Comparison of ENCODE assay signal across 1 cellular context in the genomic region with DNA sequence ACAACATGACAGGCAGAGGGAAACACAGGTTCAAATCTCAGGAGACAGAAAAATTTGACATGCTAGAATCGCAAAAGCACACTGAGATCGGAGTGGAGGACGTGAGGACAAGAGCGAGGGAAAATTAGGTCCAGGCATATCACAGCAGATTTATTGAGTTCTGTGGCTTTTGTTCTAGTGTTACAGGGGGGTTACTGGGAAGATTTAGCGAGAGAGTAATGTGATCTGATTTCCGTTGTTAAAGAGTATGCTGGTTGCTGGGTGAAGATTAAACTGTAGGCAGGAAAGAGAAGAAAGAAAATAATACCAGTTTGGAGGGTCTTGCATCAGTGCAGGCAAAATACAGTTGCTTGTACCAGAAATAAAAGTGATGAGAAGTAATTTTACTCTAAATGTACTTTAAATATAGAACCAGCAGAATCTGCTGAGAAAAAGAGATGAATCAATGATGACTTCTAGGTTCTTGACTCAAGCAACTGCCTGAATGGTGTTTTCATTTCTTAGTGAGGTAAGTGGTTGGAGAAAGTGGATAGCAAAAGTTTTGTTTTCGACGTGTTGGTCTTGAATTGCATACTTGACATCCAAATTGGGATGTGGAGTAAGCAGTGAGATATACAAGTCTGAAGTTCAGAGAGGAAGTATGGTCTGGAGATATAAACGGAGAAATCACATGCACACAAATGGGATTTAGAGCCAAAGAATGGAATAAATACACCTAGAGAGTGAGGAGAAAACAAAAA.
TF ChIP-seq lines count a peak whose summit lies in the region.

No MANE protein-coding gene starts in this region.

TF ChIP-seq in GM23338, 12 proteins besides CTCF, POLR2A, EP300 and RAD21 (continued from another document):
- TF ChIP-seq, protein P1, sequence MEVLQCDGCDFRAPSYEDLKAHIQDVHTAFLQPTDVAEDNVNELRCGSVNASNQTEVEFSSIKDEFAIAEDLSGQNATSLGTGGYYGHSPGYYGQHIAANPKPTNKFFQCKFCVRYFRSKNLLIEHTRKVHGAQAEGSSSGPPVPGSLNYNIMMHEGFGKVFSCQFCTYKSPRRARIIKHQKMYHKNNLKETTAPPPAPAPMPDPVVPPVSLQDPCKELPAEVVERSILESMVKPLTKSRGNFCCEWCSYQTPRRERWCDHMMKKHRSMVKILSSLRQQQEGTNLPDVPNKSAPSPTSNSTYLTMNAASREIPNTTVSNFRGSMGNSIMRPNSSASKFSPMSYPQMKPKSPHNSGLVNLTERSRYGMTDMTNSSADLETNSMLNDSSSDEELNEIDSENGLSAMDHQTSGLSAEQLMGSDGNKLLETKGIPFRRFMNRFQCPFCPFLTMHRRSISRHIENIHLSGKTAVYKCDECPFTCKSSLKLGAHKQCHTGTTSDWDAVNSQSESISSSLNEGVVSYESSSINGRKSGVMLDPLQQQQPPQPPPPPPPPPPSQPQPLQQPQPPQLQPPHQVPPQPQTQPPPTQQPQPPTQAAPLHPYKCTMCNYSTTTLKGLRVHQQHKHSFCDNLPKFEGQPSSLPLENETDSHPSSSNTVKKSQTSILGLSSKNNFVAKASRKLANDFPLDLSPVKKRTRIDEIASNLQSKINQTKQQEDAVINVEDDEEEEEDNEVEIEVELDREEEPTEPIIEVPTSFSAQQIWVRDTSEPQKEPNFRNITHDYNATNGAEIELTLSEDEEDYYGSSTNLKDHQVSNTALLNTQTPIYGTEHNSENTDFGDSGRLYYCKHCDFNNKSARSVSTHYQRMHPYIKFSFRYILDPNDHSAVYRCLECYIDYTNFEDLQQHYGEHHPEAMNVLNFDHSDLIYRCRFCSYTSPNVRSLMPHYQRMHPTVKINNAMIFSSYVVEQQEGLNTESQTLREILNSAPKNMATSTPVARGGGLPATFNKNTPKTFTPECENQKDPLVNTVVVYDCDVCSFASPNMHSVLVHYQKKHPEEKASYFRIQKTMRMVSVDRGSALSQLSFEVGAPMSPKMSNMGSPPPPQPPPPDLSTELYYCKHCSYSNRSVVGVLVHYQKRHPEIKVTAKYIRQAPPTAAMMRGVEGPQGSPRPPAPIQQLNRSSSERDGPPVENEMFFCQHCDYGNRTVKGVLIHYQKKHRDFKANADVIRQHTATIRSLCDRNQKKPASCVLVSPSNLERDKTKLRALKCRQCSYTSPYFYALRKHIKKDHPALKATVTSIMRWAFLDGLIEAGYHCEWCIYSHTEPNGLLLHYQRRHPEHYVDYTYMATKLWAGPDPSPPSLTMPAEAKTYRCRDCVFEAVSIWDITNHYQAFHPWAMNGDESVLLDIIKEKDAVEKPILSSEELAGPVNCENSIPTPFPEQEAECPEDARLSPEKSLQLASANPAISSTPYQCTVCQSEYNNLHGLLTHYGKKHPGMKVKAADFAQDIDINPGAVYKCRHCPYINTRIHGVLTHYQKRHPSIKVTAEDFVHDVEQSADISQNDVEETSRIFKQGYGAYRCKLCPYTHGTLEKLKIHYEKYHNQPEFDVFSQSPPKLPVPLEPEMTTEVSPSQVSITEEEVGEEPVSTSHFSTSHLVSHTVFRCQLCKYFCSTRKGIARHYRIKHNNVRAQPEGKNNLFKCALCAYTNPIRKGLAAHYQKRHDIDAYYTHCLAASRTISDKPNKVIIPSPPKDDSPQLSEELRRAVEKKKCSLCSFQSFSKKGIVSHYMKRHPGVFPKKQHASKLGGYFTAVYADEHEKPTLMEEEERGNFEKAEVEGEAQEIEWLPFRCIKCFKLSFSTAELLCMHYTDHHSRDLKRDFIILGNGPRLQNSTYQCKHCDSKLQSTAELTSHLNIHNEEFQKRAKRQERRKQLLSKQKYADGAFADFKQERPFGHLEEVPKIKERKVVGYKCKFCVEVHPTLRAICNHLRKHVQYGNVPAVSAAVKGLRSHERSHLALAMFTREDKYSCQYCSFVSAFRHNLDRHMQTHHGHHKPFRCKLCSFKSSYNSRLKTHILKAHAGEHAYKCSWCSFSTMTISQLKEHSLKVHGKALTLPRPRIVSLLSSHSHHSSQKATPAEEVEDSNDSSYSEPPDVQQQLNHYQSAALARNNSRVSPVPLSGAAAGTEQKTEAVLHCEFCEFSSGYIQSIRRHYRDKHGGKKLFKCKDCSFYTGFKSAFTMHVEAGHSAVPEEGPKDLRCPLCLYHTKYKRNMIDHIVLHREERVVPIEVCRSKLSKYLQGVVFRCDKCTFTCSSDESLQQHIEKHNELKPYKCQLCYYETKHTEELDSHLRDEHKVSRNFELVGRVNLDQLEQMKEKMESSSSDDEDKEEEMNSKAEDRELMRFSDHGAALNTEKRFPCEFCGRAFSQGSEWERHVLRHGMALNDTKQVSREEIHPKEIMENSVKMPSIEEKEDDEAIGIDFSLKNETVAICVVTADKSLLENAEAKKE (CRISPR knock-in tag; IDR thresholded peaks at IDR 0.05), result no peak
- TF ChIP-seq EZH2 (IDR thresholded peaks at IDR 0.05; ENCODE audit: low read depth, unreplicated experiment) (no peak), POLR2AphosphoS5 (IDR thresholded peaks at IDR 0.05; ENCODE audit: low read depth) (no peak), ZNF331 (CRISPR knock-in tag; IDR thresholded peaks at IDR 0.05; ENCODE audit: low read depth) (no peak), JUNB (IDR thresholded peaks at IDR 0.05; ENCODE audit: unreplicated experiment) (no peak)
- TF ChIP-seq, protein P2, sequence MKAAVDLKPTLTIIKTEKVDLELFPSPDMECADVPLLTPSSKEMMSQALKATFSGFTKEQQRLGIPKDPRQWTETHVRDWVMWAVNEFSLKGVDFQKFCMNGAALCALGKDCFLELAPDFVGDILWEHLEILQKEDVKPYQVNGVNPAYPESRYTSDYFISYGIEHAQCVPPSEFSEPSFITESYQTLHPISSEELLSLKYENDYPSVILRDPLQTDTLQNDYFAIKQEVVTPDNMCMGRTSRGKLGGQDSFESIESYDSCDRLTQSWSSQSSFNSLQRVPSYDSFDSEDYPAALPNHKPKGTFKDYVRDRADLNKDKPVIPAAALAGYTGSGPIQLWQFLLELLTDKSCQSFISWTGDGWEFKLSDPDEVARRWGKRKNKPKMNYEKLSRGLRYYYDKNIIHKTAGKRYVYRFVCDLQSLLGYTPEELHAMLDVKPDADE (IDR thresholded peaks at IDR 0.05), result no peak
- TF ChIP-seq, protein P3, sequence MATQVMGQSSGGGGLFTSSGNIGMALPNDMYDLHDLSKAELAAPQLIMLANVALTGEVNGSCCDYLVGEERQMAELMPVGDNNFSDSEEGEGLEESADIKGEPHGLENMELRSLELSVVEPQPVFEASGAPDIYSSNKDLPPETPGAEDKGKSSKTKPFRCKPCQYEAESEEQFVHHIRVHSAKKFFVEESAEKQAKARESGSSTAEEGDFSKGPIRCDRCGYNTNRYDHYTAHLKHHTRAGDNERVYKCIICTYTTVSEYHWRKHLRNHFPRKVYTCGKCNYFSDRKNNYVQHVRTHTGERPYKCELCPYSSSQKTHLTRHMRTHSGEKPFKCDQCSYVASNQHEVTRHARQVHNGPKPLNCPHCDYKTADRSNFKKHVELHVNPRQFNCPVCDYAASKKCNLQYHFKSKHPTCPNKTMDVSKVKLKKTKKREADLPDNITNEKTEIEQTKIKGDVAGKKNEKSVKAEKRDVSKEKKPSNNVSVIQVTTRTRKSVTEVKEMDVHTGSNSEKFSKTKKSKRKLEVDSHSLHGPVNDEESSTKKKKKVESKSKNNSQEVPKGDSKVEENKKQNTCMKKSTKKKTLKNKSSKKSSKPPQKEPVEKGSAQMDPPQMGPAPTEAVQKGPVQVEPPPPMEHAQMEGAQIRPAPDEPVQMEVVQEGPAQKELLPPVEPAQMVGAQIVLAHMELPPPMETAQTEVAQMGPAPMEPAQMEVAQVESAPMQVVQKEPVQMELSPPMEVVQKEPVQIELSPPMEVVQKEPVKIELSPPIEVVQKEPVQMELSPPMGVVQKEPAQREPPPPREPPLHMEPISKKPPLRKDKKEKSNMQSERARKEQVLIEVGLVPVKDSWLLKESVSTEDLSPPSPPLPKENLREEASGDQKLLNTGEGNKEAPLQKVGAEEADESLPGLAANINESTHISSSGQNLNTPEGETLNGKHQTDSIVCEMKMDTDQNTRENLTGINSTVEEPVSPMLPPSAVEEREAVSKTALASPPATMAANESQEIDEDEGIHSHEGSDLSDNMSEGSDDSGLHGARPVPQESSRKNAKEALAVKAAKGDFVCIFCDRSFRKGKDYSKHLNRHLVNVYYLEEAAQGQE (IDR thresholded peaks at IDR 0.05; ENCODE audit: unreplicated experiment), result no peak
